27 cellular contexts compared by ENCODE assay signal in genomic region chr2:220572385-220572784, GRCh38.
DNase-seq lines count a peak whose midpoint lies in the region; ATAC-seq, FAIRE-seq and TF ChIP-seq lines count a peak whose summit lies in the region.
"Had no signal": no experiment of that assay in that cellular context is flagged by ENCODE, and none has a peak within 500 bp of the region (broad histone marks: within the 10 kb centered on the region; RNA-seq: fewer than 3 reads in every experiment).

No MANE protein-coding gene starts in this region.

- no peaks in the 10 kb centered on the region for H3K27me3 Mint-ChIP-seq in H9 (ENCODE audit: low read depth)
- H3K27me3 Mint-ChIP-seq: activated CD4-positive, alpha-beta T cell treated with anti-CD3 and anti-CD28 coated beads, Interleukin-2, amount 10 ng/mL, durations not matched to agents 7 days and 5 days; activated naive CD8-positive, alpha-beta T cell had no signal

- no peaks in the 10 kb centered on the region for H3K9me3 Mint-ChIP-seq in H9
- H3K9me3 Mint-ChIP-seq: activated CD4-positive, alpha-beta T cell treated with anti-CD3 and anti-CD28 coated beads, Interleukin-2, amount 10 ng/mL, durations not matched to agents 7 days and 5 days; nephron; stimulated activated effector memory CD8-positive, alpha-beta T cell treated with anti-CD3 and anti-CD28 coated beads, Interleukin-12 subunit alpha, Interleukin-12 subunit beta, amount 100 ng/mL, for 72 hours had no signal

- H3K23ac ChIP-seq in H9 (ENCODE audit: insufficient read length, low read depth, low read length) = no peak overlapping the region

- H3K27me3 ChIP-seq in keratinocyte (ENCODE audit: control insufficient read depth, extremely low read depth, insufficient read depth, low read length) = no peaks in the 10 kb centered on the region
- H3K27me3 ChIP-seq in H9 (ENCODE audit: insufficient read depth, low read length) = no peaks in the 10 kb centered on the region
- H3K27me3 ChIP-seq: gastroesophageal sphincter, SJSA1 had no signal

- no peak overlapping the region for H4K8ac ChIP-seq in H9 (replicated peaks; ENCODE audit: insufficient read length, low read depth, low read length)

- no peak overlapping the region for H3K27ac ChIP-seq in keratinocyte (ENCODE audit: control insufficient read depth, insufficient read depth, low read length)
- H3K27ac ChIP-seq in H9 (ENCODE audit: insufficient read length, low read depth, low read length) = no peak overlapping the region
- H3K27ac ChIP-seq: coronary artery, gastroesophageal sphincter, SJSA1, WERI-Rb-1 had no signal

- no peak overlapping the region for H2AK5ac ChIP-seq in H9 (ENCODE audit: insufficient read length, low read length)

- H3K23me2 ChIP-seq in H9 (ENCODE audit: insufficient read length, low read depth, low read length, poor library complexity, severe bottlenecking) = no peaks in the 10 kb centered on the region

- dilution Hi-C loops in keratinocyte (cut with MboI; ENCODE audit: extremely low pct_ligation_motif_present, low sequenced_read_pairs) = no loop called here

- intact Hi-C loops in left cardiac atrium (cut with DNase I) = no loop called here

- H3K9ac ChIP-seq in keratinocyte (ENCODE audit: control insufficient read depth, extremely low read depth, insufficient read depth, low read length) (no peak overlapping the region), H9 (ENCODE audit: extremely low read depth, insufficient read length, low read length) (no peak overlapping the region)

- no peak overlapping the region for H2BK20ac ChIP-seq in H9 (ENCODE audit: low read depth, low read length, poor library complexity, severe bottlenecking)

- no peak overlapping the region for H3K18ac ChIP-seq in H9 (ENCODE audit: insufficient read length, low read depth, low read length)

- no peak overlapping the region for H3T11ph ChIP-seq in H9 (ENCODE audit: low read length)

- H3K4me3 ChIP-seq in epithelial cell of esophagus (ENCODE audit: low read length) = no peak overlapping the region
- H3K4me3 ChIP-seq in keratinocyte (ENCODE audit: control insufficient read depth in 2 of 3, extremely low read depth in 1 of 3, insufficient read depth in 2 of 3, low read depth in 1 of 3, low read length in 3 of 3) = no peak overlapping the region
- H3K4me3 ChIP-seq: coronary artery, gastroesophageal sphincter, SJSA1 had no signal

- H2AFZ ChIP-seq in keratinocyte (ENCODE audit: control insufficient read depth, low read length) = no peak overlapping the region
- H2AFZ ChIP-seq in H9 (ENCODE audit: low read length) = no peak overlapping the region

- peaks cover 9% of the 10 kb centered on the region for H3K4me1 ChIP-seq in keratinocyte (ENCODE audit: control insufficient read depth, extremely low read depth, insufficient read depth, low read length)
- H3K4me1 ChIP-seq in H9 (ENCODE audit: insufficient read depth, low read length) = no peaks in the 10 kb centered on the region
- H3K4me1 ChIP-seq: gastroesophageal sphincter, SJSA1 had no signal

- H3K56ac ChIP-seq in H9 (ENCODE audit: insufficient read length, low read depth, low read length) = no peak overlapping the region

- H3K4me3 Mint-ChIP-seq in H9 = no peak overlapping the region
- H3K4me3 Mint-ChIP-seq: activated CD4-positive, alpha-beta T cell treated with anti-CD3 and anti-CD28 coated beads, Interleukin-2, amount 10 ng/mL, durations not matched to agents 7 days and 5 days; activated naive CD8-positive, alpha-beta T cell; nephron; stimulated activated effector memory CD8-positive, alpha-beta T cell treated with anti-CD3 and anti-CD28 coated beads, Interleukin-12 subunit alpha, Interleukin-12 subunit beta, amount 100 ng/mL, for 72 hours had no signal

- no peak for ATAC-seq in left cardiac atrium
- ATAC-seq: gastroesophageal sphincter; left colon; stimulated activated effector memory CD8-positive, alpha-beta T cell treated with anti-CD3 and anti-CD28 coated beads, Interleukin-12 subunit alpha, Interleukin-12 subunit beta, amount 100 ng/mL, for 72 hours had no signal

- no peak overlapping the region for H3K4ac ChIP-seq in H9 (ENCODE audit: low read depth, low read length)

- H2BK15ac ChIP-seq in H9 (ENCODE audit: low read depth, low read length) = no peak overlapping the region

- H2BK5ac ChIP-seq in H9 (ENCODE audit: insufficient read length, low read length) = no peak overlapping the region

- FAIRE-seq in keratinocyte (lab: Jason Lieb, UNC) = peak; percentile 62
- FAIRE-seq: H54 had no signal

- no peak overlapping the region for H3K27ac Mint-ChIP-seq in H9
- H3K27ac Mint-ChIP-seq: activated CD4-positive, alpha-beta T cell treated with anti-CD3 and anti-CD28 coated beads, Interleukin-2, amount 10 ng/mL, durations not matched to agents 7 days and 5 days; activated naive CD8-positive, alpha-beta T cell; nephron; stimulated activated effector memory CD8-positive, alpha-beta T cell treated with anti-CD3 and anti-CD28 coated beads, Interleukin-12 subunit alpha, Interleukin-12 subunit beta, amount 100 ng/mL, for 72 hours had no signal

- no peak overlapping the region for H2BK120ac ChIP-seq in H9 (ENCODE audit: low read depth, low read length, poor library complexity, severe bottlenecking)

- H3K14ac ChIP-seq in H9 (ENCODE audit: insufficient read depth, low read length) = no peak overlapping the region

- H3K4me2 ChIP-seq in keratinocyte (ENCODE audit: control insufficient read depth, extremely low read depth, insufficient read depth, low read depth, low read length) (no peak overlapping the region), H9 (ENCODE audit: insufficient read depth, insufficient read length, low read length) (no peak overlapping the region)

- no peak overlapping the region for H4K5ac ChIP-seq in H9 (ENCODE audit: insufficient read length, low read depth, low read length)

- no peaks in the 10 kb centered on the region for H3K36me3 ChIP-seq in keratinocyte (ENCODE audit: control insufficient read depth in 2 of 2, extremely low read depth in 1 of 2, insufficient read depth in 2 of 2, low read length in 2 of 2)
- H3K36me3 ChIP-seq: gastroesophageal sphincter, SJSA1, WERI-Rb-1 had no signal

- H4K20me1 ChIP-seq in keratinocyte (ENCODE audit: control insufficient read depth, extremely low read depth, insufficient read depth, low read length) (no peaks in the 10 kb centered on the region), H9 (ENCODE audit: control insufficient read depth, insufficient read depth, insufficient read length) (no peaks in the 10 kb centered on the region)

- no CpG with 5 or more reads among the region's 4 CpGs for WGBS in H9 (ENCODE audit: extremely low coverage, insufficient read length, low lambda C conversion rate)

- no peak for TF ChIP-seq CTCF in epithelial cell of esophagus (IDR thresholded peaks at IDR 0.05; ENCODE audit: insufficient read depth, low read depth, low read length, missing control alignments)
- TF ChIP-seq CTCF in keratinocyte (optimal IDR thresholded peaks at IDR 0.05 in 1 of 3, IDR thresholded peaks at IDR 0.05 in 1 of 3, conservative IDR thresholded peaks at IDR 0.05 in 1 of 3; ENCODE audit: extremely low read depth in 1 of 3, insufficient read depth in 2 of 3, low read length in 3 of 3) = no peak
- no peak for TF ChIP-seq CTCF in H9 (conservative IDR thresholded peaks at IDR 0.05)

- no peak overlapping the region for H2BK12ac ChIP-seq in H9 (ENCODE audit: insufficient read length, low read depth, low read length)

- no peaks in the 10 kb centered on the region for H3K36me3 Mint-ChIP-seq in H9 (ENCODE audit: insufficient read depth in 1 of 3, low read depth in 3 of 3)
- H3K36me3 Mint-ChIP-seq: activated naive CD8-positive, alpha-beta T cell; stimulated activated effector memory CD8-positive, alpha-beta T cell treated with anti-CD3 and anti-CD28 coated beads, Interleukin-12 subunit alpha, Interleukin-12 subunit beta, amount 100 ng/mL, for 72 hours had no signal

- H4K91ac ChIP-seq in H9 (ENCODE audit: insufficient read length, low read depth, low read length) = no peak overlapping the region

- peak; percentile 9 for DNase-seq in ELR (ENCODE audit: low read depth)
- DNase-seq in M059J (ENCODE audit: low read depth) = peak; percentile 32
- DNase-seq in epithelial cell of esophagus (ENCODE audit: low read depth) = peak; percentile 49
- no peak for DNase-seq in keratinocyte (ENCODE audit: low read depth, low spot score)
- DNase-seq in H9 = no peak
- no peak for DNase-seq in activated CD8-positive, alpha-beta memory T cell treated with anti-CD3 and anti-CD28 coated beads, Interleukin-2, amount 50 U/mL, for 4 hours
- no peak for DNase-seq in left cardiac atrium
- DNase-seq in NCI-H2171 (lab: John Stamatoyannopoulos, UW) = no peak
- DNase-seq: activated CD4-positive, alpha-beta T cell treated with anti-CD3 and anti-CD28 coated beads, Interleukin-2, amount 10 ng/mL, durations not matched to agents 7 days and 5 days; activated effector memory CD4-positive, alpha-beta T cell treated with anti-CD3 and anti-CD28 coated beads, Interleukin-2, amount 50 U/mL, for 16 hours; activated T-cell treated with anti-CD3 and anti-CD28 coated beads, Interleukin-2, amount 50 U/mL, for 1 hour; C1 segment of cervical spinal cord; effector CD8-positive, alpha-beta T cell; GF-D8; left colon; NCI-H146; NCI-H446; RPMI8226; trophoblast cell; WERI-Rb-1 had no signal

- H3K79me2 ChIP-seq in keratinocyte (ENCODE audit: control insufficient read depth, insufficient read depth, low read length) = no peaks in the 10 kb centered on the region
- no peaks in the 10 kb centered on the region for H3K79me2 ChIP-seq in H9 (ENCODE audit: insufficient read depth, low read length)

- peaks cover 7 to 9% of the 10 kb centered on the region in 2 experiments; a peak in 3 of 4 replicates for H3K4me1 Mint-ChIP-seq in H9
- H3K4me1 Mint-ChIP-seq: activated CD4-positive, alpha-beta T cell treated with anti-CD3 and anti-CD28 coated beads, Interleukin-2, amount 10 ng/mL, durations not matched to agents 7 days and 5 days; nephron; stimulated activated effector memory CD8-positive, alpha-beta T cell treated with anti-CD3 and anti-CD28 coated beads, Interleukin-12 subunit alpha, Interleukin-12 subunit beta, amount 100 ng/mL, for 72 hours had no signal

- H3K9me3 ChIP-seq in keratinocyte (ENCODE audit: control insufficient read depth, low read depth, low read length) (no peaks in the 10 kb centered on the region), H9 (ENCODE audit: control insufficient read depth, low read depth, low read length) (no peaks in the 10 kb centered on the region)
- H3K9me3 ChIP-seq: gastroesophageal sphincter, SJSA1 had no signal

- H3K79me1 ChIP-seq in H9 (ENCODE audit: insufficient read depth, low read depth, low read length, poor library complexity, severe bottlenecking) = no peaks in the 10 kb centered on the region

- no peaks in the 10 kb centered on the region for H3K9me1 ChIP-seq in keratinocyte (ENCODE audit: control insufficient read depth, extremely low read depth, insufficient read depth, low read length)

Comparison
In these comparisons a context has a peak if more than half of its experiments do, and no peak if none do; other contexts are left out.
1. DNase-seq: peak in ELR (single experiment), M059J (single experiment) and epithelial cell of esophagus (single experiment); none in keratinocyte (single experiment), H9 (single experiment), activated CD8-positive, alpha-beta memory T cell treated with anti-CD3 and anti-CD28 coated beads, Interleukin-2, amount 50 U/mL, for 4 hours (single experiment), left cardiac atrium (single experiment) and NCI-H2171 (single experiment).